Comparison of ENCODE assay signal across 21 cellular contexts in genomic region chr6:125358898-125359297, GRCh38. TPM values are rescaled to one million over a fixed set of nuclear protein-coding genes. Genes with fewer than 3 reads are reported as not detected.
DNase-seq lines count a peak whose midpoint lies in the region; ATAC-seq, FAIRE-seq and TF ChIP-seq lines count a peak whose summit lies in the region.
"Had no signal": no experiment of that assay in that cellular context is flagged by ENCODE, and none has a peak within 500 bp of the region (broad histone marks: within the 10 kb centered on the region; RNA-seq: fewer than 3 reads in every experiment).

No MANE protein-coding gene starts in this region.

- H3K4me1 Mint-ChIP-seq in endodermal cell: peaks cover 32% of the 10 kb centered on the region
- peaks cover 15 to 16% of the 10 kb centered on the region in 2 donors for H3K4me1 Mint-ChIP-seq in stimulated activated naive B cell treated with anti-CD40 and anti-IgM and Interleukin-4, amounts not matched to agents 10 μg/mL and 1 μg/mL and 100 μg/mL, for 72 hours

- H3K4me1 ChIP-seq in endodermal cell (ENCODE audit: control insufficient read depth, insufficient read depth, low read length): peaks cover 9% of the 10 kb centered on the region
- H3K4me1 ChIP-seq: BE2C had no signal

- FAIRE-seq in HTR-8/SVneo (lab: Jason Lieb, UNC): no peak
- FAIRE-seq: A204.1, GM12878, GM19239, H54 had no signal

- no peak overlapping the region for H3K4me3 Mint-ChIP-seq in endodermal cell
- H3K4me3 Mint-ChIP-seq in stimulated activated naive B cell treated with anti-CD40 and anti-IgM and Interleukin-4, amounts not matched to agents 10 μg/mL and 1 μg/mL and 100 μg/mL, for 72 hours: no peak overlapping the region
- H3K4me3 Mint-ChIP-seq: CD4-positive, alpha-beta T cell; GM23338 had no signal

- H3K9me3 ChIP-seq in endodermal cell (ENCODE audit: control insufficient read depth, low read length): no peaks in the 10 kb centered on the region
- H3K9me3 ChIP-seq: BE2C had no signal

- H3K9me3 Mint-ChIP-seq in endodermal cell: no peaks in the 10 kb centered on the region
- no peaks in the 10 kb centered on the region for H3K9me3 Mint-ChIP-seq in stimulated activated naive B cell treated with anti-CD40 and anti-IgM and Interleukin-4, amounts not matched to agents 10 μg/mL and 1 μg/mL and 100 μg/mL, for 72 hours
- H3K9me3 Mint-ChIP-seq: CD4-positive, alpha-beta T cell; GM23338 had no signal

- H3K36me3 ChIP-seq in endodermal cell (ENCODE audit: control insufficient read depth, insufficient read depth, low read length): no peaks in the 10 kb centered on the region
- H3K36me3 ChIP-seq: BE2C had no signal

- WGBS in endodermal cell (ENCODE audit: insufficient coverage in 1 of 2, insufficient read length in 1 of 2), 2 experiments: 98 to 100% methylated on average over 1 to 3 of the region's 3 CpGs

- DNase-seq in COLO829 (ENCODE audit: low spot score) (peak; percentile 66), endodermal cell (no peak), kidney tubule cell (ENCODE audit: low spot score) (peak; percentile 9), superior temporal gyrus (ENCODE audit: extremely low spot score) (peak; percentile 51), putamen (ENCODE audit: low spot score) (no peak), HTR-8/SVneo (ENCODE audit: insufficient read length, low spot score) (no peak)
- DNase-seq in stimulated activated naive B cell treated with anti-CD40 and anti-IgM and Interleukin-4, amounts not matched to agents 10 μg/mL and 1 μg/mL and 100 μg/mL, for 72 hours: no peak
- DNase-seq: ACHN; BE2C; CD4-positive, alpha-beta T cell; DMS53; DND-41; EL; HCEC 1CT had no signal

- H3K4me3 ChIP-seq in endodermal cell (ENCODE audit: low read length): no peak overlapping the region
- H3K4me3 ChIP-seq: GM12878, GM23338 had no signal

- H3K36me3 Mint-ChIP-seq in endodermal cell (ENCODE audit: low read depth): no peaks in the 10 kb centered on the region
- no peaks in the 10 kb centered on the region for H3K36me3 Mint-ChIP-seq in stimulated activated naive B cell treated with anti-CD40 and anti-IgM and Interleukin-4, amounts not matched to agents 10 μg/mL and 1 μg/mL and 100 μg/mL, for 72 hours

- H3K27me3 Mint-ChIP-seq in endodermal cell (ENCODE audit: insufficient read depth): no peaks in the 10 kb centered on the region
- H3K27me3 Mint-ChIP-seq in stimulated activated naive B cell treated with anti-CD40 and anti-IgM and Interleukin-4, amounts not matched to agents 10 μg/mL and 1 μg/mL and 100 μg/mL, for 72 hours: peaks cover 12 to 20% of the 10 kb centered on the region in 2 donors

- no peak overlapping the region for H3K27ac Mint-ChIP-seq in endodermal cell
- H3K27ac Mint-ChIP-seq in stimulated activated naive B cell treated with anti-CD40 and anti-IgM and Interleukin-4, amounts not matched to agents 10 μg/mL and 1 μg/mL and 100 μg/mL, for 72 hours: no peak overlapping the region
- H3K27ac Mint-ChIP-seq: CD4-positive, alpha-beta T cell; GM23338 had no signal

- ATAC-seq in GM18520 (IDR thresholded peaks at IDR 0.05; ENCODE audit: unreplicated experiment): no peak
- ATAC-seq in stimulated activated naive B cell treated with anti-CD40 and anti-IgM and Interleukin-4, amounts not matched to agents 10 μg/mL and 1 μg/mL and 100 μg/mL, for 72 hours (replicated peaks): no peak
- ATAC-seq: GM12878, GM23338 had no signal

- H3K27ac ChIP-seq in endodermal cell (ENCODE audit: low read depth, low read length): no peak overlapping the region
- H3K27ac ChIP-seq: C4-2B had no signal

- no peak overlapping the region for H3K9ac ChIP-seq in endodermal cell (ENCODE audit: extremely low read depth, low read length, poor library complexity, severe bottlenecking)

- peak; percentile 49 for TF ChIP-seq CTCF in endodermal cell (conservative IDR thresholded peaks at IDR 0.05)

- no peaks in the 10 kb centered on the region for H3K27me3 ChIP-seq in endodermal cell (ENCODE audit: control insufficient read depth, insufficient read depth, low read length, poor library complexity, severe bottlenecking)

RNA-seq across cellular contexts. Expression of gene HDDC2, which starts 57.1 kb away (rescaled TPM):
- total RNA-seq in endodermal cell: 100 to 1,000 TPM in 1 of 2 donors, 10 to 100 TPM in 1; 76.4 to 108 TPM
- 117 TPM for polyA plus RNA-seq in endodermal cell (2013, experiment 1 of 2)
- 112 TPM for polyA plus RNA-seq in endodermal cell (2013, experiment 2 of 2)

Comparison
In these comparisons a context has a peak if more than half of its experiments do, and no peak if none do; other contexts are left out.
1. DNase-seq: peak in COLO829 (single experiment), kidney tubule cell (single experiment) and superior temporal gyrus (single experiment); none in endodermal cell (single experiment), putamen (single experiment), stimulated activated naive B cell treated with anti-CD40 and anti-IgM and Interleukin-4, amounts not matched to agents 10 μg/mL and 1 μg/mL and 100 μg/mL, for 72 hours (single experiment) and HTR-8/SVneo (single experiment).